Comparison of ENCODE assay signal across 8 cellular contexts in genomic region chr6:136609878-136610706, GRCh38. TPM values are rescaled to one million over a fixed set of nuclear protein-coding genes. Genes with fewer than 3 reads are reported as not detected.
A peak's percentile ranks its signal among the peaks of the same experiment; 100 is the strongest.
DNase-seq lines count a peak whose midpoint lies in the region; ATAC-seq and TF ChIP-seq lines count a peak whose summit lies in the region.

No MANE protein-coding gene starts in this region.

- H3K9me3 ChIP-seq in HCT116 (ENCODE audit: control insufficient read depth in 1 of 2, insufficient read depth in 1 of 2, low read depth in 1 of 2, low read length in 2 of 2) (no peaks in the 10 kb centered on the region), SJCRH30 (replicated peaks) (no peaks in the 10 kb centered on the region), esophagus squamous epithelium (no peaks in the 10 kb centered on the region)

- TF ChIP-seq POLR2A in HCT116 (IDR thresholded peaks at IDR 0.05; ENCODE audit: borderline replicate concordance, extremely low read depth, insufficient read depth, insufficient read length) (no peak), esophagus squamous epithelium (IDR thresholded peaks at IDR 0.05) (no peak)

- DNase-seq in AG08395 (ENCODE audit: low spot score): peak; percentile 95
- peak; percentile 98 for DNase-seq in HCT116 (ENCODE audit: low read depth, low spot score)
- peak; percentile 50 to 72 for DNase-seq in SJCRH30
- no peak for DNase-seq in esophagus squamous epithelium (lab: John Stamatoyannopoulos, UW)

- no peaks in the 10 kb centered on the region for H3K9me3 Mint-ChIP-seq in nephron

- H3K9ac ChIP-seq in HCT116 (ENCODE audit: low read length): peak overlapping the region; percentile 48

- H3K4me3 Mint-ChIP-seq in nephron: no peak overlapping the region

- no peaks in the 10 kb centered on the region for H3K79me2 ChIP-seq in HCT116 (ENCODE audit: insufficient read depth, low read length)

- RAD21 ChIA-PET in HCT116 (lab: Charles Lee; ENCODE audit: low non-redundant PET in 1 of 2, low total read pairs in 2 of 2, uncharacterized antibody in 2 of 2, unreplicated experiment in 2 of 2): interaction anchor here in 1 of 2 experiments (1.1 kb wide), 1 partner anchor 182 kb away, joined by 5 read pairs; the partner anchor contains the start of gene MAP3K5

- POLR2A ChIA-PET in HCT116 (lab: Charles Lee): interaction anchor here (0.7 to 0.9 kb wide), 2 partner anchors 177 to 321 kb away, joined by 3 read pairs; no protein-coding TSS in a partner anchor

- no peak overlapping the region for H2AFZ ChIP-seq in HCT116 (ENCODE audit: low read depth, low read length, poor library complexity, severe bottlenecking)

- 28 to 32% methylated on average over 2 to 4 of the region's 4 CpGs for WGBS in esophagus squamous epithelium, 2 donors

- H4K20me1 ChIP-seq in HCT116 (ENCODE audit: insufficient read depth): no peaks in the 10 kb centered on the region

- H3K27ac Mint-ChIP-seq in nephron: peak overlapping the region in 2 of 3 experiments; percentile 38 to 47

- peaks cover 3% of the 10 kb centered on the region for H3K27me3 Mint-ChIP-seq in nephron (ENCODE audit: low read depth)

- TF ChIP-seq CTCF in HCT116 (IDR thresholded peaks at IDR 0.05 in 2 of 3, conservative IDR thresholded peaks at IDR 0.05 in 1 of 3; ENCODE audit: borderline replicate concordance in 1 of 3, insufficient read depth in 1 of 3, low read depth in 2 of 3, low read length in 2 of 3) (no peak), esophagus squamous epithelium (IDR thresholded peaks at IDR 0.05) (peak in 1 of 6 experiments; percentile 4), nephron (IDR thresholded peaks at IDR 0.05; ENCODE audit: unreplicated experiment in 3 of 3) (no peak)

- H3K4me3 ChIP-seq in HCT116 (replicated peaks in 1 of 2; ENCODE audit: low read depth in 1 of 2, low read length in 2 of 2) (peak overlapping the region in 1 of 2 experiments; percentile 37; a peak in 2 of 4 replicates), SJCRH30 (no peak overlapping the region), esophagus squamous epithelium (no peak overlapping the region)

- H3K9me2 ChIP-seq in HCT116 (ENCODE audit: insufficient read depth): no peaks in the 10 kb centered on the region

- H3K36me3 Mint-ChIP-seq in nephron (ENCODE audit: low read depth): no peaks in the 10 kb centered on the region

- peaks cover 8% of the 10 kb centered on the region for H3K4me1 Mint-ChIP-seq in nephron

- H3K4me2 ChIP-seq in HCT116 (ENCODE audit: low read length): peak overlapping the region; percentile 70

- ATAC-seq in HCT116: peak; percentile 87
- no peak for ATAC-seq in HG03571 (IDR thresholded peaks at IDR 0.05; ENCODE audit: unreplicated experiment)
- ATAC-seq in HG03460 (IDR thresholded peaks at IDR 0.05; ENCODE audit: unreplicated experiment): no peak
- ATAC-seq in HG02884 (IDR thresholded peaks at IDR 0.05; ENCODE audit: unreplicated experiment): no peak

- intact Hi-C loops in HCT116 (cut with micrococcal nuclease) (no loop called here), esophagus squamous epithelium (cut with DNase I) (no loop called here)

- TF ChIP-seq RAD21 in HCT116 (IDR thresholded peaks at IDR 0.05; ENCODE audit: low read depth): peak; percentile 24; the same call in 1 of the 2 replicates

- CTCF ChIA-PET in HCT116 (lab: Charles Lee): interaction anchor here (0.6 to 2.9 kb wide), 5 partner anchors 35 to 191 kb away, joined by 3 to 32 read pairs (median 3); partner anchors contain the start of genes MAP3K5 and MAP7

- H3K36me3 ChIP-seq in HCT116 (ENCODE audit: control insufficient read depth in 1 of 2, insufficient read depth in 2 of 2, low read length in 2 of 2) (0 out of 4 replicates have a peak, but pooled peaks cover 0 to 4% of the 10 kb centered on the region in 2 experiments), SJCRH30 (no peaks in the 10 kb centered on the region), esophagus squamous epithelium (peaks cover 0 to 20% (median 0%) of the 10 kb centered on the region in 3 donors)

- H3K27me3 ChIP-seq in HCT116 (ENCODE audit: insufficient read depth, low read length) (no peaks in the 10 kb centered on the region), SJCRH30 (no peaks in the 10 kb centered on the region), esophagus squamous epithelium (no peaks in the 10 kb centered on the region)

- H3K4me1 ChIP-seq in HCT116 (ENCODE audit: control insufficient read depth in 1 of 2, insufficient read depth in 2 of 2, low read length in 2 of 2) (peaks cover 56 to 67% of the 10 kb centered on the region in 2 experiments), SJCRH30 (peaks cover 15% of the 10 kb centered on the region), esophagus squamous epithelium (peaks cover 9 to 39% (median 31%) of the 10 kb centered on the region in 3 donors)

- peak overlapping the region; percentile 83 for H3K27ac ChIP-seq in HCT116 (ENCODE audit: low read depth, low read length)
- H3K27ac ChIP-seq in SJCRH30: peak overlapping the region; percentile 21; the same call in 1 of the 2 replicates
- peak overlapping the region; percentile 56 to 80 (median 72) for H3K27ac ChIP-seq in esophagus squamous epithelium

- TSS peak; percentile 95 for BruUV-seq in HCT116 (replicated peaks; lab: Mats Ljungman, UMichigan)

TF ChIP-seq in HCT116, 20 proteins besides CTCF, POLR2A, EP300 and RAD21 (continues in another document):
- no peak for TF ChIP-seq EZH2phosphoT487 (IDR thresholded peaks at IDR 0.05; ENCODE audit: borderline replicate concordance)
- no peak for TF ChIP-seq EZH2 (IDR thresholded peaks at IDR 0.05)
- TF ChIP-seq FOSL1 (IDR thresholded peaks at IDR 0.05; ENCODE audit: low read depth): peak; percentile 99
- TF ChIP-seq SRF (IDR thresholded peaks at IDR 0.05; ENCODE audit: low read depth): peak; percentile 76
- TF ChIP-seq POLR2AphosphoS5 (IDR thresholded peaks at IDR 0.05; ENCODE audit: low read depth, low read length): peak; percentile 67
- peak; percentile 38 for TF ChIP-seq TCF7L2 (IDR thresholded peaks at IDR 0.05; ENCODE audit: borderline replicate concordance, extremely low read depth, insufficient read depth, insufficient read length)
- peak; percentile 97 for TF ChIP-seq SP1 (IDR thresholded peaks at IDR 0.05; ENCODE audit: low read depth)
- peak; percentile 79 for TF ChIP-seq YY1 (IDR thresholded peaks at IDR 0.05; ENCODE audit: extremely low read depth, insufficient replicate concordance, low read depth, low read length)
- TF ChIP-seq REST (IDR thresholded peaks at IDR 0.05; ENCODE audit: low read depth): no peak
- TF ChIP-seq ZFX (IDR thresholded peaks at IDR 0.05): no peak
- peak; percentile 54; the same call in 1 of the 2 replicates for TF ChIP-seq SIN3A (IDR thresholded peaks at IDR 0.05; ENCODE audit: low read depth)
- TF ChIP-seq CEBPB (IDR thresholded peaks at IDR 0.05; ENCODE audit: low read depth): peak; percentile 88
- peak; percentile 78 for TF ChIP-seq CBX3 (IDR thresholded peaks at IDR 0.05; ENCODE audit: low read depth)
- TF ChIP-seq, protein P1, sequence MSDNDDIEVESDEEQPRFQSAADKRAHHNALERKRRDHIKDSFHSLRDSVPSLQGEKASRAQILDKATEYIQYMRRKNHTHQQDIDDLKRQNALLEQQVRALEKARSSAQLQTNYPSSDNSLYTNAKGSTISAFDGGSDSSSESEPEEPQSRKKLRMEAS (IDR thresholded peaks at IDR 0.05): peak; percentile 72
- TF ChIP-seq JUND (IDR thresholded peaks at IDR 0.05): peak; percentile 99
- TF ChIP-seq ZNF274 (IDR thresholded peaks at IDR 0.05; ENCODE audit: low read depth, low read length): no peak
- TF ChIP-seq, protein P2, sequence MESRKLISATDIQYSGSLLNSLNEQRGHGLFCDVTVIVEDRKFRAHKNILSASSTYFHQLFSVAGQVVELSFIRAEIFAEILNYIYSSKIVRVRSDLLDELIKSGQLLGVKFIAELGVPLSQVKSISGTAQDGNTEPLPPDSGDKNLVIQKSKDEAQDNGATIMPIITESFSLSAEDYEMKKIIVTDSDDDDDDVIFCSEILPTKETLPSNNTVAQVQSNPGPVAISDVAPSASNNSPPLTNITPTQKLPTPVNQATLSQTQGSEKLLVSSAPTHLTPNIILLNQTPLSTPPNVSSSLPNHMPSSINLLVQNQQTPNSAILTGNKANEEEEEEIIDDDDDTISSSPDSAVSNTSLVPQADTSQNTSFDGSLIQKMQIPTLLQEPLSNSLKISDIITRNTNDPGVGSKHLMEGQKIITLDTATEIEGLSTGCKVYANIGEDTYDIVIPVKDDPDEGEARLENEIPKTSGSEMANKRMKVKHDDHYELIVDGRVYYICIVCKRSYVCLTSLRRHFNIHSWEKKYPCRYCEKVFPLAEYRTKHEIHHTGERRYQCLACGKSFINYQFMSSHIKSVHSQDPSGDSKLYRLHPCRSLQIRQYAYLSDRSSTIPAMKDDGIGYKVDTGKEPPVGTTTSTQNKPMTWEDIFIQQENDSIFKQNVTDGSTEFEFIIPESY (IDR thresholded peaks at IDR 0.05; ENCODE audit: extremely low read depth, insufficient replicate concordance, low read length): peak; percentile 69

RNA-seq across cellular contexts. Expression of gene MAP7, which starts 59.9 kb away (rescaled TPM):
- total RNA-seq in HCT116 (2021; ENCODE audit: unreplicated experiment) (35.5 TPM), esophagus squamous epithelium (10 to 100 TPM; 18.3 to 33.0 (median 28.2) TPM)
- polyA plus RNA-seq in HCT116 (2012): 18.7 and 22.1 TPM in 2 replicates
- total RNA-seq in SJCRH30 (2014; rRNA removed; shearing (Covaris generic)): 0.06 and 0.13 TPM in 2 replicates

Comparison
In these comparisons a context has a peak if more than half of its experiments do, and no peak if none do; other contexts are left out.
1. H3K27ac ChIP-seq: peak in every context shown above with its lines; median percentile 83 in HCT116; 72 in esophagus squamous epithelium; 21 in SJCRH30.
2. RNA of gene MAP7, which starts 59.9 kb away (total RNA-seq): 35.5 TPM in HCT116 (single experiment) and 18.3 to 33.0 TPM in esophagus squamous epithelium; 0.06 to 0.13 TPM in SJCRH30; every median in the first group is over 10 times any median in the second.